Comparison of ENCODE assay signal across 19 cellular contexts in genomic region chr6:155117266-155117665, GRCh38.
DNase-seq lines count a peak whose midpoint lies in the region; FAIRE-seq and TF ChIP-seq lines count a peak whose summit lies in the region.
"Had no signal": no experiment of that assay in that cellular context is flagged by ENCODE, and none has a peak within 500 bp of the region (broad histone marks: within the 10 kb centered on the region; RNA-seq: fewer than 3 reads in every experiment).

No MANE protein-coding gene starts in this region.

- peaks cover 3% of the 10 kb centered on the region for H3K4me1 ChIP-seq in endodermal cell (ENCODE audit: control insufficient read depth, insufficient read depth, low read length)
- H3K4me1 ChIP-seq: Peyer's patch, tibial nerve had no signal

- H3K9me3 Mint-ChIP-seq in activated CD4-positive, alpha-beta memory T cell treated with anti-CD3 and anti-CD28 coated beads for 36 hours: no peaks in the 10 kb centered on the region
- H3K9me3 Mint-ChIP-seq in activated CD4-positive, alpha-beta memory T cell treated with anti-CD3 and anti-CD28 coated beads, Interleukin-2, amount 10 ng/mL, durations not matched to agents 7 days and 5 days: no peaks in the 10 kb centered on the region
- H3K9me3 Mint-ChIP-seq in endodermal cell: no peaks in the 10 kb centered on the region
- H3K9me3 Mint-ChIP-seq in activated naive CD4-positive, alpha-beta T cell treated with anti-CD3 and anti-CD28 coated beads for 36 hours: no peaks in the 10 kb centered on the region
- H3K9me3 Mint-ChIP-seq: memory B cell had no signal

- H3K4me3 Mint-ChIP-seq in activated CD4-positive, alpha-beta memory T cell treated with anti-CD3 and anti-CD28 coated beads for 36 hours: no peak overlapping the region
- H3K4me3 Mint-ChIP-seq in activated CD4-positive, alpha-beta memory T cell treated with anti-CD3 and anti-CD28 coated beads, Interleukin-2, amount 10 ng/mL, durations not matched to agents 7 days and 5 days: no peak overlapping the region
- H3K4me3 Mint-ChIP-seq in endodermal cell: no peak overlapping the region
- no peak overlapping the region for H3K4me3 Mint-ChIP-seq in activated naive CD4-positive, alpha-beta T cell treated with anti-CD3 and anti-CD28 coated beads for 36 hours
- H3K4me3 Mint-ChIP-seq: activated CD8-positive, alpha-beta memory T cell treated with anti-CD3 and anti-CD28 coated beads, Interleukin-2, amount 10 ng/mL, durations not matched to agents 7 days and 5 days; memory B cell had no signal

- H3K4me1 Mint-ChIP-seq in activated CD4-positive, alpha-beta memory T cell treated with anti-CD3 and anti-CD28 coated beads for 36 hours (ENCODE audit: low read depth): peaks cover 23% of the 10 kb centered on the region
- H3K4me1 Mint-ChIP-seq in activated CD4-positive, alpha-beta memory T cell treated with anti-CD3 and anti-CD28 coated beads, Interleukin-2, amount 10 ng/mL, durations not matched to agents 7 days and 5 days: peaks cover 11% of the 10 kb centered on the region
- peaks cover 14% of the 10 kb centered on the region for H3K4me1 Mint-ChIP-seq in endodermal cell
- peaks cover 15% of the 10 kb centered on the region for H3K4me1 Mint-ChIP-seq in activated naive CD4-positive, alpha-beta T cell treated with anti-CD3 and anti-CD28 coated beads for 36 hours (ENCODE audit: low read depth)
- H3K4me1 Mint-ChIP-seq: memory B cell had no signal

- FAIRE-seq in RCC 7860 (lab: Jason Lieb, UNC): peak; percentile 73
- FAIRE-seq: TTC549 had no signal

- H3K9ac ChIP-seq in endodermal cell (ENCODE audit: extremely low read depth, low read length, poor library complexity, severe bottlenecking): no peak overlapping the region

- POLR2A ChIA-PET in activated CD4-positive, alpha-beta memory T cell treated with anti-CD3 and anti-CD28 coated beads for 36 hours (lab: Charles Lee): interaction anchor here (1.1 kb wide), 1 partner anchor 10 kb away, joined by 3 read pairs; no protein-coding TSS in a partner anchor
- POLR2A ChIA-PET in activated CD4-positive, alpha-beta memory T cell treated with anti-CD3 and anti-CD28 coated beads, Interleukin-2, amount 10 ng/mL, durations not matched to agents 7 days and 5 days (lab: Charles Lee): interaction anchor here (1.5 kb wide), 1 partner anchor 12 kb away, joined by 3 read pairs; no protein-coding TSS in a partner anchor

- CTCF ChIA-PET in activated CD4-positive, alpha-beta memory T cell treated with anti-CD3 and anti-CD28 coated beads for 36 hours (lab: Charles Lee): no interaction called here
- CTCF ChIA-PET in activated CD4-positive, alpha-beta memory T cell treated with anti-CD3 and anti-CD28 coated beads, Interleukin-2, amount 10 ng/mL, durations not matched to agents 7 days and 5 days (lab: Charles Lee): no interaction called here
- CTCF ChIA-PET in activated naive CD4-positive, alpha-beta T cell treated with anti-CD3 and anti-CD28 coated beads for 36 hours (lab: Charles Lee): interaction anchor here (1.2 kb wide), 1 partner anchor 249 kb away, joined by 4 read pairs; no protein-coding TSS in a partner anchor

- no peak overlapping the region for H3K27ac ChIP-seq in endodermal cell (ENCODE audit: low read depth, low read length)
- H3K27ac ChIP-seq: Peyer's patch, tibial nerve had no signal

- peaks cover 2% of the 10 kb centered on the region for H3K27me3 Mint-ChIP-seq in activated CD4-positive, alpha-beta memory T cell treated with anti-CD3 and anti-CD28 coated beads for 36 hours
- H3K27me3 Mint-ChIP-seq in activated CD4-positive, alpha-beta memory T cell treated with anti-CD3 and anti-CD28 coated beads, Interleukin-2, amount 10 ng/mL, durations not matched to agents 7 days and 5 days: peaks cover 5% of the 10 kb centered on the region
- H3K27me3 Mint-ChIP-seq in endodermal cell (ENCODE audit: insufficient read depth): no peaks in the 10 kb centered on the region
- H3K27me3 Mint-ChIP-seq in activated naive CD4-positive, alpha-beta T cell treated with anti-CD3 and anti-CD28 coated beads for 36 hours (ENCODE audit: low read depth): peaks cover 7% of the 10 kb centered on the region
- H3K27me3 Mint-ChIP-seq: activated CD8-positive, alpha-beta memory T cell treated with anti-CD3 and anti-CD28 coated beads, Interleukin-2, amount 10 ng/mL, durations not matched to agents 7 days and 5 days had no signal

- intact Hi-C loops in activated CD4-positive, alpha-beta memory T cell treated with anti-CD3 and anti-CD28 coated beads for 36 hours (cut with micrococcal nuclease): loop anchor here (5.0 kb wide), 1 partner anchor 65 kb away; no protein-coding TSS in a partner anchor
- intact Hi-C loops in activated naive CD4-positive, alpha-beta T cell treated with anti-CD3 and anti-CD28 coated beads for 36 hours (cut with micrococcal nuclease): no loop called here

- WGBS in endodermal cell (ENCODE audit: insufficient coverage in 1 of 2, insufficient read length in 1 of 2), 2 experiments: 94 to 96% methylated on average over 4 to 14 of the region's 14 CpGs

- TF ChIP-seq CTCF in endodermal cell (conservative IDR thresholded peaks at IDR 0.05): no peak
- no peak for TF ChIP-seq CTCF in retinal pigment epithelial cell (conservative IDR thresholded peaks at IDR 0.05; ENCODE audit: low read depth, low read length)
- TF ChIP-seq CTCF in GM10266 (IDR thresholded peaks at IDR 0.05; ENCODE audit: control insufficient read depth, insufficient read depth, low read depth, missing control alignments): no peak

- no peaks in the 10 kb centered on the region for H3K36me3 ChIP-seq in endodermal cell (ENCODE audit: control insufficient read depth, insufficient read depth, low read length)
- H3K36me3 ChIP-seq: Peyer's patch, tibial nerve had no signal

- H3K4me3 ChIP-seq in endodermal cell (ENCODE audit: low read length) (no peak overlapping the region), retinal pigment epithelial cell (ENCODE audit: low read length) (no peak overlapping the region)
- H3K4me3 ChIP-seq: Peyer's patch, tibial nerve had no signal

- H3K36me3 Mint-ChIP-seq in activated CD4-positive, alpha-beta memory T cell treated with anti-CD3 and anti-CD28 coated beads for 36 hours: peaks cover 2% of the 10 kb centered on the region
- no peaks in the 10 kb centered on the region for H3K36me3 Mint-ChIP-seq in activated CD4-positive, alpha-beta memory T cell treated with anti-CD3 and anti-CD28 coated beads, Interleukin-2, amount 10 ng/mL, durations not matched to agents 7 days and 5 days (ENCODE audit: low read depth)
- no peaks in the 10 kb centered on the region for H3K36me3 Mint-ChIP-seq in endodermal cell (ENCODE audit: low read depth)
- H3K36me3 Mint-ChIP-seq in activated naive CD4-positive, alpha-beta T cell treated with anti-CD3 and anti-CD28 coated beads for 36 hours (ENCODE audit: low read depth): no peaks in the 10 kb centered on the region
- H3K36me3 Mint-ChIP-seq: activated CD8-positive, alpha-beta memory T cell treated with anti-CD3 and anti-CD28 coated beads, Interleukin-2, amount 10 ng/mL, durations not matched to agents 7 days and 5 days; memory B cell had no signal

- H3K27ac Mint-ChIP-seq in activated CD4-positive, alpha-beta memory T cell treated with anti-CD3 and anti-CD28 coated beads for 36 hours: peak overlapping the region; percentile 42
- H3K27ac Mint-ChIP-seq in activated CD4-positive, alpha-beta memory T cell treated with anti-CD3 and anti-CD28 coated beads, Interleukin-2, amount 10 ng/mL, durations not matched to agents 7 days and 5 days: no peak overlapping the region
- no peak overlapping the region for H3K27ac Mint-ChIP-seq in endodermal cell
- H3K27ac Mint-ChIP-seq in activated naive CD4-positive, alpha-beta T cell treated with anti-CD3 and anti-CD28 coated beads for 36 hours: no peak overlapping the region
- H3K27ac Mint-ChIP-seq: activated CD8-positive, alpha-beta memory T cell treated with anti-CD3 and anti-CD28 coated beads, Interleukin-2, amount 10 ng/mL, durations not matched to agents 7 days and 5 days; memory B cell had no signal

- no peaks in the 10 kb centered on the region for H3K27me3 ChIP-seq in endodermal cell (ENCODE audit: control insufficient read depth, insufficient read depth, low read length, poor library complexity, severe bottlenecking)
- H3K27me3 ChIP-seq: Peyer's patch, tibial nerve had no signal

- DNase-seq in activated CD4-positive, alpha-beta memory T cell treated with anti-CD3 and anti-CD28 coated beads for 36 hours: no peak
- DNase-seq in activated CD4-positive, alpha-beta memory T cell treated with anti-CD3 and anti-CD28 coated beads, Interleukin-2, amount 10 ng/mL, durations not matched to agents 7 days and 5 days: no peak
- DNase-seq in RCC 7860 (ENCODE audit: low spot score): peak; percentile 88
- peak; percentile 16 for DNase-seq in endodermal cell
- DNase-seq in retinal pigment epithelial cell (ENCODE audit: low read depth): peak; percentile 77
- no peak for DNase-seq in RPMI8226
- DNase-seq in GM10266 (ENCODE audit: extremely low spot score): no peak
- DNase-seq in activated naive CD4-positive, alpha-beta T cell treated with anti-CD3 and anti-CD28 coated beads for 36 hours: no peak
- DNase-seq: 8988T; activated CD8-positive, alpha-beta memory T cell treated with anti-CD3 and anti-CD28 coated beads, Interleukin-2, amount 10 ng/mL, durations not matched to agents 7 days and 5 days; amygdala; DMS 273 treated with DMSO at 0.1 percent for 48 hours; effector CD8-positive, alpha-beta T cell; NCI-H510A treated with DMSO at 0.1 percent for 48 hours; Peyer's patch; stimulated activated CD4-positive, alpha-beta T cell treated with anti-CD3 and anti-CD28 coated beads, Interleukin-15, amount 100 ng/mL, for 24 hours had no signal

- no peaks in the 10 kb centered on the region for H3K9me3 ChIP-seq in endodermal cell (ENCODE audit: control insufficient read depth, low read length)
- H3K9me3 ChIP-seq: Peyer's patch, tibial nerve had no signal

Comparison
In these comparisons a context has a peak if more than half of its experiments do, and no peak if none do; other contexts are left out.
1. DNase-seq: peak in RCC 7860 (single experiment), endodermal cell (single experiment) and retinal pigment epithelial cell (single experiment); none in activated CD4-positive, alpha-beta memory T cell treated with anti-CD3 and anti-CD28 coated beads for 36 hours (single experiment), activated CD4-positive, alpha-beta memory T cell treated with anti-CD3 and anti-CD28 coated beads, Interleukin-2, amount 10 ng/mL, durations not matched to agents 7 days and 5 days (single experiment), RPMI8226 (single experiment), GM10266 (single experiment) and activated naive CD4-positive, alpha-beta T cell treated with anti-CD3 and anti-CD28 coated beads for 36 hours (single experiment).